1 cellular context compared by ENCODE assay signal in genomic region chr10:71750124-71750841, GRCh38.
A peak's percentile ranks its signal among the peaks of the same experiment; 100 is the strongest.
TF ChIP-seq lines count a peak whose summit lies in the region.

No MANE protein-coding gene starts in this region.

TF ChIP-seq in GM12878, 131 proteins besides CTCF, POLR2A, EP300 and RAD21:
- no peak for TF ChIP-seq BCL11A (IDR thresholded peaks at IDR 0.05; ENCODE audit: low read depth, low read length)
- TF ChIP-seq LARP7 (IDR thresholded peaks at IDR 0.05): no peak
- no peak for TF ChIP-seq CHD4 (IDR thresholded peaks at IDR 0.05)
- TF ChIP-seq ZNF274 (IDR thresholded peaks at IDR 0.05; ENCODE audit: insufficient read depth, insufficient read length): no peak
- TF ChIP-seq SMAD5 (IDR thresholded peaks at IDR 0.05; ENCODE audit: low read depth): no peak
- TF ChIP-seq SPI1 (IDR thresholded peaks at IDR 0.05; ENCODE audit: borderline replicate concordance, insufficient read depth, low read depth, low read length): peak; percentile 32; the same call in 1 of the 2 replicates
- no peak for TF ChIP-seq ZBTB4 (CRISPR knock-in tag; IDR thresholded peaks at IDR 0.05)
- TF ChIP-seq TCF3 (IDR thresholded peaks at IDR 0.05; ENCODE audit: borderline replicate concordance, insufficient read depth, low read depth, low read length): no peak
